24 cellular contexts compared by ENCODE assay signal in genomic region chr5:57503433-57503832, GRCh38. TPM values are rescaled to one million over a fixed set of nuclear protein-coding genes. Genes with fewer than 3 reads are reported as not detected.
DNase-seq lines count a peak whose midpoint lies in the region; ATAC-seq and TF ChIP-seq lines count a peak whose summit lies in the region.
"Had no signal": no experiment of that assay in that cellular context is flagged by ENCODE, and none has a peak within 500 bp of the region (broad histone marks: within the 10 kb centered on the region; RNA-seq: fewer than 3 reads in every experiment).

No MANE protein-coding gene starts in this region.

- POLR2A ChIA-PET in SK-N-SH (lab: Yijun Ruan, JAX), result no interaction called here

- peaks cover 29% of the 10 kb centered on the region for H3K4me1 Mint-ChIP-seq in chondrocyte (ENCODE audit: low read depth)
- peaks cover 3% of the 10 kb centered on the region for H3K4me1 Mint-ChIP-seq in neural progenitor cell

- no peak overlapping the region for H2AFZ ChIP-seq in SK-N-SH (ENCODE audit: low read depth)
- no peak overlapping the region for H2AFZ ChIP-seq in neural progenitor cell (replicated peaks)

- H3K9me3 ChIP-seq in SK-N-SH (no peaks in the 10 kb centered on the region), uterus (no peaks in the 10 kb centered on the region), neural progenitor cell (ENCODE audit: low read depth) (no peaks in the 10 kb centered on the region)
- H3K9me3 ChIP-seq: gastroesophageal sphincter, psoas muscle, stomach, upper lobe of right lung had no signal

- ATAC-seq in HG03097 (IDR thresholded peaks at IDR 0.05; ENCODE audit: low FRiP score, unreplicated experiment), result no peak
- ATAC-seq: activated CD4-positive, alpha-beta T cell treated with anti-CD3 and anti-CD28 coated beads for 36 hours; activated CD8-positive, alpha-beta memory T cell treated with anti-CD3 and anti-CD28 coated beads, Interleukin-2, amount 10 ng/mL, durations not matched to agents 7 days and 5 days; activated T-helper 17 cell treated with anti-CD3 and anti-CD28 coated beads, Interleukin-2, amount 50 U/mL, for 72 hours; gastroesophageal sphincter; psoas muscle; upper lobe of right lung had no signal

- H3K9ac ChIP-seq in SK-N-SH, result no peak overlapping the region
- H3K9ac ChIP-seq in neural progenitor cell, result no peak overlapping the region

- no peak for TF ChIP-seq POLR2A in uterus (IDR thresholded peaks at IDR 0.05)

- no peaks in the 10 kb centered on the region for H3F3A ChIP-seq in SK-N-SH (replicated peaks; ENCODE audit: insufficient read depth)
- H3F3A ChIP-seq in neural progenitor cell (ENCODE audit: low read depth), result no peaks in the 10 kb centered on the region

- H3K27ac Mint-ChIP-seq in chondrocyte (ENCODE audit: unreplicated experiment) (peak overlapping the region; percentile 10), neural progenitor cell (no peak overlapping the region)
- H3K27ac Mint-ChIP-seq: activated CD4-positive, alpha-beta T cell treated with anti-CD3 and anti-CD28 coated beads for 36 hours; activated CD8-positive, alpha-beta memory T cell treated with anti-CD3 and anti-CD28 coated beads, Interleukin-2, amount 10 ng/mL, durations not matched to agents 7 days and 5 days; activated naive CD8-positive, alpha-beta T cell treated with anti-CD3 and anti-CD28 coated beads, Interleukin-2, amount 10 ng/mL, durations not matched to agents 7 days and 5 days; activated T-helper 17 cell treated with anti-CD3 and anti-CD28 coated beads, Interleukin-2, amount 50 U/mL, for 72 hours had no signal

- H3K4me3 Mint-ChIP-seq in chondrocyte (ENCODE audit: unreplicated experiment), result no peak overlapping the region
- H3K4me3 Mint-ChIP-seq in neural progenitor cell, result no peak overlapping the region
- H3K4me3 Mint-ChIP-seq: activated CD4-positive, alpha-beta T cell treated with anti-CD3 and anti-CD28 coated beads for 36 hours; activated CD8-positive, alpha-beta memory T cell treated with anti-CD3 and anti-CD28 coated beads, Interleukin-2, amount 10 ng/mL, durations not matched to agents 7 days and 5 days; activated naive CD8-positive, alpha-beta T cell treated with anti-CD3 and anti-CD28 coated beads, Interleukin-2, amount 10 ng/mL, durations not matched to agents 7 days and 5 days; activated T-helper 17 cell treated with anti-CD3 and anti-CD28 coated beads, Interleukin-2, amount 50 U/mL, for 72 hours; neural crest cell had no signal

- H3K27ac ChIP-seq in SK-N-SH (ENCODE audit: low read depth in 2 of 2, low read length in 1 of 2) (peak overlapping the region; percentile 57 to 87; a peak in 3 of 4 replicates), uterus (peak overlapping the region in 1 of 2 donors; percentile 63), neural progenitor cell (no peak overlapping the region)
- H3K27ac ChIP-seq: epithelial cell of prostate, gastroesophageal sphincter, psoas muscle, stomach, upper lobe of right lung had no signal

- intact Hi-C loops in uterus (cut with DNase I; ENCODE audit: low total_unique reads), result no loop called here

- H3K27me3 ChIP-seq in SK-N-SH (ENCODE audit: insufficient read depth) (no peaks in the 10 kb centered on the region), uterus (no peaks in the 10 kb centered on the region), neural progenitor cell (no peaks in the 10 kb centered on the region)
- H3K27me3 ChIP-seq: gastroesophageal sphincter, stomach, upper lobe of right lung had no signal

- 30% methylated on average over 3 of the region's 3 CpGs for WGBS in SK-N-SH (ENCODE audit: low lambda C conversion rate)

- TF ChIP-seq EP300 in SK-N-SH (IDR thresholded peaks at IDR 0.05; ENCODE audit: borderline replicate concordance in 1 of 2, low read depth in 1 of 2, low read length in 1 of 2), result peak; percentile 78 to 91

- TF ChIP-seq RAD21 in SK-N-SH (IDR thresholded peaks at IDR 0.05; ENCODE audit: low read length), result no peak

- TF ChIP-seq CTCF in SK-N-SH (IDR thresholded peaks at IDR 0.05) (no peak), chondrocyte (IDR thresholded peaks at IDR 0.05) (no peak), uterus (IDR thresholded peaks at IDR 0.05) (no peak), neural progenitor cell (IDR thresholded peaks at IDR 0.05) (no peak)

- H3K36me3 ChIP-seq in SK-N-SH (replicated peaks in 1 of 2; ENCODE audit: control insufficient read depth in 1 of 2, insufficient read depth in 2 of 2, low read length in 1 of 2) (no peaks in the 10 kb centered on the region), uterus (no peaks in the 10 kb centered on the region), neural progenitor cell (no peaks in the 10 kb centered on the region)
- H3K36me3 ChIP-seq: gastroesophageal sphincter, stomach, upper lobe of right lung had no signal

- H3K4me2 ChIP-seq in SK-N-SH (no peak overlapping the region; the same call in 1 of the 2 replicates), neural progenitor cell (no peak overlapping the region)

- no peak overlapping the region for H3K4me3 ChIP-seq in SK-N-SH (ENCODE audit: low read depth in 2 of 2, low read length in 1 of 2)
- H3K4me3 ChIP-seq in uterus, result no peak overlapping the region
- H3K4me3 ChIP-seq in neural progenitor cell, result no peak overlapping the region
- H3K4me3 ChIP-seq: gastroesophageal sphincter, psoas muscle, stomach, upper lobe of right lung had no signal

- CTCF ChIA-PET in SK-N-SH (lab: Yijun Ruan, JAX), result interaction anchor here (1.0 to 5.8 kb wide), 2 partner anchors 165 to 958 kb away, joined by 4 to 59 read pairs; partner anchors contain the start of gene PLK2

- no peaks in the 10 kb centered on the region for H3K9me2 ChIP-seq in SK-N-SH

- H3K27me3 Mint-ChIP-seq in chondrocyte (ENCODE audit: low read depth), result no peaks in the 10 kb centered on the region
- no peaks in the 10 kb centered on the region for H3K27me3 Mint-ChIP-seq in neural progenitor cell (ENCODE audit: insufficient read depth, low read depth)
- H3K27me3 Mint-ChIP-seq: activated CD4-positive, alpha-beta T cell treated with anti-CD3 and anti-CD28 coated beads for 36 hours; activated T-helper 17 cell treated with anti-CD3 and anti-CD28 coated beads, Interleukin-2, amount 50 U/mL, for 72 hours had no signal

- H3K36me3 Mint-ChIP-seq in chondrocyte (ENCODE audit: low read depth) (no peaks in the 10 kb centered on the region), neural progenitor cell (no peaks in the 10 kb centered on the region)
- H3K36me3 Mint-ChIP-seq: activated CD8-positive, alpha-beta memory T cell treated with anti-CD3 and anti-CD28 coated beads, Interleukin-2, amount 10 ng/mL, durations not matched to agents 7 days and 5 days; activated naive CD8-positive, alpha-beta T cell treated with anti-CD3 and anti-CD28 coated beads, Interleukin-2, amount 10 ng/mL, durations not matched to agents 7 days and 5 days had no signal

- DNase-seq in SK-N-SH (no peak), chondrocyte (ENCODE audit: low spot score) (no peak), lung microvascular endothelial cell (ENCODE audit: low read depth in 2 of 2) (peak; percentile 40 to 91), uterus (peak; percentile 34 to 36), superior temporal gyrus (ENCODE audit: extremely low spot score) (no peak), neural progenitor cell (ENCODE audit: low spot score) (no peak)
- DNase-seq: activated CD4-positive, alpha-beta T cell treated with anti-CD3 and anti-CD28 coated beads for 36 hours; activated CD8-positive, alpha-beta memory T cell treated with anti-CD3 and anti-CD28 coated beads, Interleukin-2, amount 10 ng/mL, durations not matched to agents 7 days and 5 days; activated naive CD8-positive, alpha-beta T cell treated with anti-CD3 and anti-CD28 coated beads, Interleukin-2, amount 10 ng/mL, durations not matched to agents 7 days and 5 days; caudate nucleus; Kasumi-1; midbrain; NCI-H1092 treated with DMSO at 0.1 percent for 48 hours; NCI-H2081 treated with DMSO at 0.1 percent for 48 hours; NCI-H510A treated with DMSO at 0.1 percent for 48 hours; psoas muscle; stomach; SW 1271; upper lobe of right lung had no signal

- H4K20me1 ChIP-seq in SK-N-SH (ENCODE audit: insufficient read depth) (no peaks in the 10 kb centered on the region), neural progenitor cell (ENCODE audit: low read depth) (no peaks in the 10 kb centered on the region)

- H3K4me1 ChIP-seq in SK-N-SH (ENCODE audit: control insufficient read depth in 1 of 2, insufficient read depth in 2 of 2, low read depth in 1 of 2, low read length in 1 of 2), result peaks cover 6 to 15% of the 10 kb centered on the region in 2 experiments; a peak in 3 of 4 replicates
- H3K4me1 ChIP-seq in uterus, result no peaks in the 10 kb centered on the region
- H3K4me1 ChIP-seq in neural progenitor cell, result no peaks in the 10 kb centered on the region
- H3K4me1 ChIP-seq: upper lobe of right lung had no signal

- H3K9me3 Mint-ChIP-seq in chondrocyte (ENCODE audit: low read depth), result no peaks in the 10 kb centered on the region
- no peaks in the 10 kb centered on the region for H3K9me3 Mint-ChIP-seq in neural progenitor cell
- H3K9me3 Mint-ChIP-seq: activated naive CD8-positive, alpha-beta T cell treated with anti-CD3 and anti-CD28 coated beads, Interleukin-2, amount 10 ng/mL, durations not matched to agents 7 days and 5 days; activated T-helper 17 cell treated with anti-CD3 and anti-CD28 coated beads, Interleukin-2, amount 50 U/mL, for 72 hours; neural crest cell had no signal

- no peaks in the 10 kb centered on the region for H3K79me2 ChIP-seq in SK-N-SH (ENCODE audit: insufficient read depth)
- no peaks in the 10 kb centered on the region for H3K79me2 ChIP-seq in neural progenitor cell (ENCODE audit: low read depth)

TF ChIP-seq in SK-N-SH, 30 proteins besides CTCF, POLR2A, EP300 and RAD21 (continues in another document):
- peak; percentile 95 for TF ChIP-seq TCF12 (IDR thresholded peaks at IDR 0.05)
- no peak for TF ChIP-seq RCOR1 (IDR thresholded peaks at IDR 0.05; ENCODE audit: low read length)
- peak; percentile 71; the same call in 1 of the 2 replicates for TF ChIP-seq TEAD4 (IDR thresholded peaks at IDR 0.05; ENCODE audit: borderline replicate concordance, insufficient read depth)
- TF ChIP-seq JUND (IDR thresholded peaks at IDR 0.05), result peak; percentile 81
- no peak for TF ChIP-seq USF2 (IDR thresholded peaks at IDR 0.05; ENCODE audit: borderline replicate concordance, low read depth, low read length)

RNA-seq across cellular contexts. Expression of gene ACTBL2, which starts 20.8 kb away (rescaled TPM):
- 0.99 and 1.0 TPM in 2 replicates for polyA plus RNA-seq in SK-N-SH (2012; rRNA removed)
- 0.80 and 0.85 TPM in 2 replicates for polyA plus RNA-seq in SK-N-SH (2012; cell fraction: cytosol; rRNA removed)
- 0.65 and 1.1 TPM in 2 replicates for polyA plus RNA-seq in SK-N-SH (2012; cell fraction: nucleus; rRNA removed)
- total RNA-seq in chondrocyte (0.10 TPM in 1 of 3 replicates, not detected in the others), lung microvascular endothelial cell (under 0.01 TPM in 1 of 2 replicates, not detected in the other), uterus (not detected), neural progenitor cell (ENCODE audit: low replicate concordance) (not detected in 2 replicates)
- total RNA-seq: activated CD4-positive, alpha-beta T cell treated with anti-CD3 and anti-CD28 coated beads for 36 hours; activated CD8-positive, alpha-beta memory T cell treated with anti-CD3 and anti-CD28 coated beads, Interleukin-2, amount 10 ng/mL, durations not matched to agents 7 days and 5 days; activated naive CD8-positive, alpha-beta T cell treated with anti-CD3 and anti-CD28 coated beads, Interleukin-2, amount 10 ng/mL, durations not matched to agents 7 days and 5 days; activated T-helper 17 cell treated with anti-CD3 and anti-CD28 coated beads, Interleukin-2, amount 50 U/mL, for 72 hours; neural crest cell; psoas muscle; stomach; upper lobe of right lung had no signal
- polyA plus RNA-seq: psoas muscle had no signal

Comparison
In these comparisons a context has a peak if more than half of its experiments do, and no peak if none do; other contexts are left out.
1. DNase-seq: peak in lung microvascular endothelial cell (2 of 2) and uterus (2 of 2); none in SK-N-SH (single experiment), chondrocyte (single experiment), superior temporal gyrus (single experiment) and neural progenitor cell (single experiment).